ENCODE assay signal across 18 cellular contexts in the genomic region with DNA sequence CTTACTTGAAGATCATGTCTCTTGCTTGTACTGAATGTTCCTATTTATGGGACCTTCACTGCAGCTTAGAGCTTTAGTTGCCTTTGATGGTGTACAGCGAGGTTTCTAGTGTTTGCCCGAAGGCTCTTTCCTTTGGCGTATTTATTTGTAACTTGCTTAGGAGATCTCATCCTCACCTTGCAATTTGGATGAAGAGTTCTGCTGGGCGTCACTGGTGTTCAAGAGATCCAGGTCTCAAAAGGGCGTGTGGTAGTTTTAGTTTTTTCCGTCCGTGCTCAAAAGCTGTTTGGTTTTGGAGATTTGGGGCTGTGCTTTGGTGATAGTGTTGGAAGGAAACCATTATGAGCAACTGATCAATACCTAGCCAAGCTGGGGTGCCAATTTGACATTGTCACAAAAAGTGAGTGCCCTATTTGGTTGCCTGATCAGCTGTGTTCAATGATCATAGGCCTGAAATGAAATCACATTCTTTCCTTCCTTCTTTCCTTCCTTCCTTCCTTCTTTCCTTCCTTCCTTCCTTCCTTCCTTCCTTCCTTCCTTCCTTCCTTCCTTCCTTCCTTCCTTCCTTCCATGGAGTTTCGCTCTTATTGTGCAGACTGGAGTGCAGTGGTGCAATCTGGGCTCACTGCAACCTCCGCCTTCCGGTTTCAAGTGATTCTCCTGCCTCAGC.
"Had no signal": no experiment of that assay in that cellular context is flagged by ENCODE, and none has a peak within 500 bp of the region (broad histone marks: within the 10 kb centered on the region; RNA-seq: fewer than 3 reads in every experiment).

No MANE protein-coding gene starts in this region.

- H3K27ac ChIP-seq: esophagus squamous epithelium, psoas muscle, right lobe of liver, suprapubic skin, upper lobe of left lung had no signal

- H3K4me3 ChIP-seq: esophagus squamous epithelium, lung, psoas muscle, right lobe of liver, suprapubic skin, upper lobe of left lung had no signal

- H3K36me3 Mint-ChIP-seq: activated naive CD8-positive, alpha-beta T cell; stimulated activated memory B cell treated with anti-CD40 and anti-IgM and Interleukin-4, amounts not matched to agents 10 μg/mL and 1 μg/mL and 100 μg/mL, for 72 hours; T-cell had no signal

- H3K4me3 Mint-ChIP-seq: activated naive CD8-positive, alpha-beta T cell; stimulated activated memory B cell treated with anti-CD40 and anti-IgM and Interleukin-4, amounts not matched to agents 10 μg/mL and 1 μg/mL and 100 μg/mL, for 72 hours; T-cell had no signal

- H3K27me3 ChIP-seq: right lobe of liver had no signal

- ATAC-seq: left cardiac atrium; psoas muscle; right lobe of liver; stimulated activated memory B cell treated with anti-CD40 and anti-IgM and Interleukin-4, amounts not matched to agents 10 μg/mL and 1 μg/mL and 100 μg/mL, for 72 hours; T-cell had no signal

- H3K36me3 ChIP-seq: esophagus squamous epithelium, right lobe of liver, suprapubic skin, upper lobe of left lung had no signal

- FAIRE-seq: colon had no signal

- H3K4me1 ChIP-seq: psoas muscle, right lobe of liver had no signal

- H3K9me3 Mint-ChIP-seq: immature natural killer cell; stimulated activated memory B cell treated with anti-CD40 and anti-IgM and Interleukin-4, amounts not matched to agents 10 μg/mL and 1 μg/mL and 100 μg/mL, for 72 hours; T-cell had no signal

- H3K9me3 ChIP-seq: esophagus squamous epithelium, psoas muscle, right lobe of liver, suprapubic skin, upper lobe of left lung had no signal

- H3K27ac Mint-ChIP-seq: activated naive CD8-positive, alpha-beta T cell; immature natural killer cell; stimulated activated memory B cell treated with anti-CD40 and anti-IgM and Interleukin-4, amounts not matched to agents 10 μg/mL and 1 μg/mL and 100 μg/mL, for 72 hours; T-cell had no signal

- DNase-seq: activated CD8-positive, alpha-beta memory T cell treated with anti-CD3 and anti-CD28 coated beads for 24 hours; aorta; esophagus squamous epithelium; foreskin fibroblast; glutamatergic neuron; immature natural killer cell; left cardiac atrium; midbrain; occipital lobe; psoas muscle; right lobe of liver; T-cell; upper lobe of left lung had no signal
